16 cellular contexts compared by ENCODE assay signal in genomic region chr6:169271158-169271936, GRCh38. TPM values are rescaled to one million over a fixed set of nuclear protein-coding genes. Genes with fewer than 3 reads are reported as not detected.
DNase-seq lines count a peak whose midpoint lies in the region; ATAC-seq and TF ChIP-seq lines count a peak whose summit lies in the region.
"Had no signal": no experiment of that assay in that cellular context is flagged by ENCODE, and none has a peak within 500 bp of the region (broad histone marks: within the 10 kb centered on the region; RNA-seq: fewer than 3 reads in every experiment).

No MANE protein-coding gene starts in this region.

- no peak overlapping the region for H2AK5ac ChIP-seq in neuronal stem cell (ENCODE audit: low read depth, low read length)

- no peaks in the 10 kb centered on the region for H3K79me2 ChIP-seq in GM23248 (ENCODE audit: insufficient read depth)
- H3K79me2 ChIP-seq in SK-N-SH (ENCODE audit: insufficient read depth), result no peaks in the 10 kb centered on the region

- WGBS in GM23248 (ENCODE audit: low coverage in 1 of 2, low lambda C conversion rate in 2 of 2, missing lambda C conversion rate in 2 of 2), 2 experiments, result 82 to 84% methylated on average over 10 of the region's 10 CpGs
- WGBS in SK-N-SH (ENCODE audit: low lambda C conversion rate), result 77% methylated on average over 10 of the region's 10 CpGs
- WGBS in neuronal stem cell (ENCODE audit: extremely low coverage in 2 of 2, insufficient read length in 2 of 2, insufficient replicate concordance in 1 of 2), 2 donors, result no CpG with 5 or more reads among the region's 10 CpGs

- no peak overlapping the region for H2BK5ac ChIP-seq in neuronal stem cell (ENCODE audit: low read length)

- H3K18ac ChIP-seq in neuronal stem cell (ENCODE audit: low read length), result peak overlapping the region; percentile 20

- peaks cover 1% of the 10 kb centered on the region for H3K27me3 Mint-ChIP-seq in chondrocyte (ENCODE audit: low read depth)

- H3K4me2 ChIP-seq in GM23248 (ENCODE audit: unreplicated experiment), result no peak overlapping the region
- peak overlapping the region; percentile 24 for H3K4me2 ChIP-seq in SK-N-SH
- no peak overlapping the region for H3K4me2 ChIP-seq in neuronal stem cell (ENCODE audit: insufficient read depth, low read length, poor library complexity, severe bottlenecking)
- H3K4me2 ChIP-seq: A549 had no signal

- H3K9me3 ChIP-seq in GM23248 (ENCODE audit: low read depth) (no peaks in the 10 kb centered on the region), SK-N-SH (no peaks in the 10 kb centered on the region), neuronal stem cell (replicated peaks in 1 of 2; ENCODE audit: control insufficient read depth in 2 of 2, insufficient read depth in 1 of 2, low read depth in 1 of 2, low read length in 2 of 2) (peaks cover 0 to 3% of the 10 kb centered on the region in 2 donors)
- H3K9me3 ChIP-seq: A549 had no signal

- H3K23ac ChIP-seq in neuronal stem cell (ENCODE audit: low read depth, low read length, poor library complexity), result no peak overlapping the region

- H2BK15ac ChIP-seq in neuronal stem cell (ENCODE audit: low read length), result no peak overlapping the region

- TF ChIP-seq CTCF in SK-N-SH (IDR thresholded peaks at IDR 0.05), result no peak
- TF ChIP-seq CTCF in foreskin keratinocyte (conservative IDR thresholded peaks at IDR 0.05), result peak; percentile 40
- TF ChIP-seq CTCF in chondrocyte (IDR thresholded peaks at IDR 0.05), result no peak

- no peak overlapping the region for H4K8ac ChIP-seq in neuronal stem cell (ENCODE audit: low read depth, low read length)

- in situ Hi-C loops in GM23248 (cut with MboI), result no loop called here

- no peaks in the 10 kb centered on the region for H4K20me1 ChIP-seq in GM23248 (ENCODE audit: insufficient read depth)
- H4K20me1 ChIP-seq in SK-N-SH (ENCODE audit: insufficient read depth), result no peaks in the 10 kb centered on the region

- H2BK12ac ChIP-seq in neuronal stem cell (ENCODE audit: low read length), result no peak overlapping the region

- CTCF ChIA-PET in SK-N-SH (lab: Yijun Ruan, JAX), result interaction anchor here (0.8 kb wide), 1 partner anchor 92 kb away, joined by 3 read pairs; no protein-coding TSS in a partner anchor

- no peak overlapping the region for H3K4me3 ChIP-seq in GM23248
- H3K4me3 ChIP-seq in SK-N-SH (ENCODE audit: low read depth in 2 of 2, low read length in 1 of 2), result no peak overlapping the region
- H3K4me3 ChIP-seq in neuronal stem cell (ENCODE audit: low read length in 2 of 2), result no peak overlapping the region
- H3K4me3 ChIP-seq: A549 had no signal

- H3K9me3 Mint-ChIP-seq in chondrocyte (ENCODE audit: low read depth), result no peaks in the 10 kb centered on the region

- H3K4me1 ChIP-seq in GM23248 (ENCODE audit: insufficient read depth) (peaks cover 48% of the 10 kb centered on the region), SK-N-SH (ENCODE audit: control insufficient read depth in 1 of 2, insufficient read depth in 2 of 2, low read depth in 1 of 2, low read length in 1 of 2) (peaks cover 0 to 12% of the 10 kb centered on the region in 2 experiments; a peak in 2 of 4 replicates), foreskin keratinocyte (peaks cover 44% of the 10 kb centered on the region), neuronal stem cell (ENCODE audit: control insufficient read depth in 2 of 2, insufficient read depth in 1 of 2, low read depth in 1 of 2, low read length in 2 of 2) (peaks cover 0 to 3% of the 10 kb centered on the region in 2 donors)
- H3K4me1 ChIP-seq: A549 had no signal

- H3K14ac ChIP-seq in neuronal stem cell (ENCODE audit: low read length), result no peak overlapping the region

- POLR2A ChIA-PET in SK-N-SH (lab: Yijun Ruan, JAX), result interaction anchor here (0.7 kb wide), 1 partner anchor 14 kb away, joined by 3 read pairs; no protein-coding TSS in a partner anchor

- no peak overlapping the region for H2BK120ac ChIP-seq in neuronal stem cell (ENCODE audit: low read depth, low read length)

- no peak overlapping the region for H4K91ac ChIP-seq in neuronal stem cell (ENCODE audit: low read depth, low read length, poor library complexity)

- H3K36me3 Mint-ChIP-seq in chondrocyte (ENCODE audit: low read depth), result no peaks in the 10 kb centered on the region

- H2AFZ ChIP-seq in GM23248, result peak overlapping the region; percentile 14; the same call in 1 of the 2 replicates
- peak overlapping the region; percentile 26; the same call in 1 of the 2 replicates for H2AFZ ChIP-seq in SK-N-SH (ENCODE audit: low read depth)
- no peak overlapping the region for H2AFZ ChIP-seq in neuronal stem cell (ENCODE audit: low read length)

- H3K9me2 ChIP-seq in GM23248 (ENCODE audit: insufficient read depth) (no peaks in the 10 kb centered on the region), SK-N-SH (no peaks in the 10 kb centered on the region)

- H3K27ac Mint-ChIP-seq in chondrocyte (ENCODE audit: unreplicated experiment), result no peak overlapping the region

- no peak for TF ChIP-seq RAD21 in SK-N-SH (IDR thresholded peaks at IDR 0.05; ENCODE audit: low read length)

- peaks cover 2% of the 10 kb centered on the region for H3K79me1 ChIP-seq in neuronal stem cell (ENCODE audit: low read depth, low read length)

- no peak overlapping the region for H3K4me3 Mint-ChIP-seq in chondrocyte (ENCODE audit: unreplicated experiment)

- H3K4ac ChIP-seq in neuronal stem cell (ENCODE audit: low read length), result no peak overlapping the region

- no peaks in the 10 kb centered on the region for H3K27me3 ChIP-seq in GM23248 (replicated peaks; ENCODE audit: insufficient read depth)
- no peaks in the 10 kb centered on the region for H3K27me3 ChIP-seq in SK-N-SH (ENCODE audit: insufficient read depth)
- H3K27me3 ChIP-seq in foreskin keratinocyte, result no peaks in the 10 kb centered on the region
- peaks cover 0 to 2% (median 0%) of the 10 kb centered on the region in 3 experiments for H3K27me3 ChIP-seq in neuronal stem cell (ENCODE audit: control insufficient read depth in 3 of 3, insufficient read depth in 3 of 3, low read depth in 1 of 3, low read length in 3 of 3)

- DNase-seq in GM23248, result peak; percentile 18
- DNase-seq in SK-N-SH, result no peak
- DNase-seq in foreskin keratinocyte, result peak in 1 of 2 donors; percentile 63
- DNase-seq in neuronal stem cell (ENCODE audit: low spot score), result no peak
- no peak for DNase-seq in NCI-H2081 (lab: John Stamatoyannopoulos, UW)
- DNase-seq in amniotic stem cell (lab: John Stamatoyannopoulos, UW), result no peak
- DNase-seq in chondrocyte (ENCODE audit: low spot score), result no peak
- DNase-seq: Calu3, GOT3, NCI-H2029, NCI-H524, OCI-M1, RPMI8226 had no signal

- peaks cover 43% of the 10 kb centered on the region for H3F3A ChIP-seq in GM23248 (ENCODE audit: insufficient read depth)
- H3F3A ChIP-seq in SK-N-SH (replicated peaks; ENCODE audit: insufficient read depth), result peaks cover 4% of the 10 kb centered on the region

- TF ChIP-seq EP300 in SK-N-SH (IDR thresholded peaks at IDR 0.05; ENCODE audit: borderline replicate concordance in 1 of 2, low read depth in 1 of 2, low read length in 1 of 2), result peak in 1 of 2 experiments; percentile 53; a peak in 2 of 4 replicates

- no peak overlapping the region for H3K27ac ChIP-seq in GM23248
- peak overlapping the region in 1 of 2 experiments; percentile 52; a peak in 3 of 4 replicates for H3K27ac ChIP-seq in SK-N-SH (ENCODE audit: low read depth in 2 of 2, low read length in 1 of 2)
- peak overlapping the region; percentile 55 for H3K27ac ChIP-seq in foreskin keratinocyte
- no peak overlapping the region for H3K27ac ChIP-seq in neuronal stem cell (replicated peaks; ENCODE audit: low read length)
- H3K27ac ChIP-seq: A549 had no signal

- ATAC-seq in foreskin keratinocyte, result peak; percentile 71
- ATAC-seq in HG03039 (IDR thresholded peaks at IDR 0.05; ENCODE audit: unreplicated experiment), result no peak
- ATAC-seq: A549, HepG2 had no signal

- no peak overlapping the region for H3K9ac ChIP-seq in GM23248
- peak overlapping the region; percentile 16; the same call in 1 of the 2 replicates for H3K9ac ChIP-seq in SK-N-SH
- H3K9ac ChIP-seq in neuronal stem cell (ENCODE audit: low read depth, low read length, poor library complexity), result no peak overlapping the region

- no peaks in the 10 kb centered on the region for H3K36me3 ChIP-seq in GM23248 (ENCODE audit: low read depth)
- no peaks in the 10 kb centered on the region for H3K36me3 ChIP-seq in SK-N-SH (replicated peaks in 1 of 2; ENCODE audit: control insufficient read depth in 1 of 2, insufficient read depth in 2 of 2, low read length in 1 of 2)
- H3K36me3 ChIP-seq in neuronal stem cell (replicated peaks in 1 of 2; ENCODE audit: control insufficient read depth in 2 of 2, insufficient read depth in 2 of 2, low read length in 2 of 2), result no peaks in the 10 kb centered on the region

- peaks cover 20% of the 10 kb centered on the region for H3K4me1 Mint-ChIP-seq in chondrocyte (ENCODE audit: low read depth)

TF ChIP-seq in SK-N-SH, 30 proteins besides CTCF, POLR2A, EP300 and RAD21 (continues in another document):
- no peak for TF ChIP-seq USF1 (IDR thresholded peaks at IDR 0.05; ENCODE audit: borderline replicate concordance, low read depth)
- TF ChIP-seq TAF1 (IDR thresholded peaks at IDR 0.05; ENCODE audit: borderline replicate concordance, low read depth, low read length), result no peak
- no peak for TF ChIP-seq FOSL2 (IDR thresholded peaks at IDR 0.05; ENCODE audit: borderline replicate concordance, low read depth)
- peak; percentile 25; the same call in 1 of the 2 replicates for TF ChIP-seq TEAD4 (IDR thresholded peaks at IDR 0.05; ENCODE audit: borderline replicate concordance, insufficient read depth)
- no peak for TF ChIP-seq RFX5 (IDR thresholded peaks at IDR 0.05; ENCODE audit: low read length)

RNA-seq across cellular contexts. Expression of gene THBS2, which starts 17.7 kb away (rescaled TPM):
- total RNA-seq in GM23248 (2014; rRNA removed; shearing (Covaris generic)), result 124 and 137 TPM in 2 replicates
- 76.4 and 77.8 TPM in 2 replicates for polyA plus RNA-seq in GM23248 (2016; fragmentation: Nextera tagmentation; extraction: Ambion mirVana)
- polyA plus RNA-seq in SK-N-SH (2012; rRNA removed), result 105 and 166 TPM in 2 replicates
- polyA plus RNA-seq in SK-N-SH (2012; cell fraction: cytosol; rRNA removed), result 65.3 and 85.1 TPM in 2 replicates
- 172 and 184 TPM in 2 replicates for polyA plus RNA-seq in SK-N-SH (2012; cell fraction: nucleus; rRNA removed)
- total RNA-seq in foreskin keratinocyte, result 345 and 346 TPM in 2 replicates
- 85.3 and 98.3 TPM in 2 replicates for polyA plus RNA-seq in foreskin keratinocyte
- 0.14 TPM for polyA plus RNA-seq in neuronal stem cell (2013, experiment 1 of 2)
- polyA plus RNA-seq in neuronal stem cell (2013, experiment 2 of 2), result 0.14 TPM
- 1,244 to 1,906 TPM (median 1,285 TPM) in 3 replicates for total RNA-seq in chondrocyte
- total RNA-seq: Calu3 had no signal
